In the genomic region with DNA sequence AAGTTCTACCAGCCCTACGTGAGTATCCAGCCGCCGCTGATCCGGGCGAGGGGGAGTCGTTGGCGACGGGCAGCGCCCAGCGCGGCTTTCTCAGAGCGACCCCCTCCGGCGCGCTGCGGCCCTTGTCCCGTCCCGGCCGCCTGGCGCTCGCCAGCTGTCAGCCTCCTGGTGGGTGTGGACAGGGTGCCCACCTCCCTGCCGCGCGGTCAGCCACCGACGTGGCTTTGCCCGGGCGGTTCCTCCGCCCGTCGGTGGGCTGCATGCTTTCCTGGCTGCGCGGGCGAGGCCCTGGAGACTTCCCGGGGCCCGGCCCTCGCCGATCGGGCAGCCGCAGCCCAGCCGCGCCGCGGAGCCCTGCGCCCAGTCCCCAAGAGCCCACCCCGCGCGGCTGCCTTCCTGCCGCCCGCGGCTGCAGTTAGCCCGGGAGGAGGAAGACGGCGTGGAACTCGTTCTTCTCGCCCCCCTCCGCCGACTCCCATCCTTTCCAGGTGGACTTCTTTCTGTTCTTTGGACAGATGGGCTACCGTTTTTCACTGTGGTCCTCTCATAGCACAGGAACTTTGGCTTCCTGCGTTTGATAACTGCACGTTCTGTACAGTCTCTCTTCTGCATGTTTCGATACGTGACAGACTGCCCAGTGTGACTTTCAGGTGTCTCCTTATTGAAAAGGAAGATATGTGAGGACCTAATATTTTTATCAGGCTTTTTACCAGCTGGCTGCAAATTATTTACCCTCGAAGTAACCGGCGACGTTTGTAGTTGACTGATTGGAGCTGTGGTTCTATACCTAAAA, we compare ENCODE assay signal across 8 cellular contexts. TPM values are rescaled to one million over a fixed set of nuclear protein-coding genes. Genes with fewer than 3 reads are reported as not detected.
DNase-seq lines count a peak whose midpoint lies in the region; ATAC-seq and TF ChIP-seq lines count a peak whose summit lies in the region.

No MANE protein-coding gene starts in this region.

- TF ChIP-seq CTCF in coronary artery (IDR thresholded peaks at IDR 0.05) (no peak), right lobe of liver (IDR thresholded peaks at IDR 0.05) (peak in 3 of 4 donors; percentile 9 to 28 (median 25))

- H3K9me3 Mint-ChIP-seq in IgD-negative memory B cell, result no peaks in the 10 kb centered on the region

- H3K9me3 ChIP-seq in right lobe of liver, result no peaks in the 10 kb centered on the region

- peaks cover 44 to 48% (median 46%) of the 10 kb centered on the region in 3 donors for H3K4me1 Mint-ChIP-seq in IgD-negative memory B cell

- H3K4me1 ChIP-seq in right lobe of liver, result peaks cover 0 to 45% (median 6%) of the 10 kb centered on the region in 4 donors

- H3K4me3 Mint-ChIP-seq in IgD-negative memory B cell, result peak overlapping the region; percentile 98 to 100 (median 99)

- intact Hi-C loops in right lobe of liver (cut with DNase I), result no loop called here

- peaks cover 0 to 3% (median 1%) of the 10 kb centered on the region in 4 donors for H3K36me3 ChIP-seq in right lobe of liver

- no peaks in the 10 kb centered on the region for H3K36me3 Mint-ChIP-seq in IgD-negative memory B cell

- peak; percentile 34 for ATAC-seq in GM21825 (IDR thresholded peaks at IDR 0.05; ENCODE audit: unreplicated experiment)
- peak; percentile 53 to 70 (median 56) for ATAC-seq in right lobe of liver

- DNase-seq in activated CD4-positive, alpha-beta T cell treated with anti-CD3 and anti-CD28 coated beads for 1 hour, result peak; percentile 14
- no peak for DNase-seq in activated CD4-positive, alpha-beta T cell treated with anti-CD3 and anti-CD28 coated beads, Interleukin-2, amount 50 U/mL, for 4 hours
- DNase-seq in SKM-1 (lab: John Stamatoyannopoulos, UW; ENCODE audit: unreplicated experiment), result peak; percentile 27
- no peak for DNase-seq in coronary artery (ENCODE audit: low spot score)
- no peak for DNase-seq in right lobe of liver
- peak in 18 of 49 donors; percentile 28 to 92 (median 68) for DNase-seq in substantia nigra (lab: John Stamatoyannopoulos, UW)

- peak overlapping the region; percentile 98 to 100 (median 98) for H3K27ac Mint-ChIP-seq in IgD-negative memory B cell

- WGBS in right lobe of liver (ENCODE audit: insufficient coverage, low coverage, low lambda C conversion rate, missing lambda C conversion rate), result 0% methylated on average over 16 of the region's 67 CpGs

- H3K27ac ChIP-seq in coronary artery (peak overlapping the region; percentile 89 to 93), right lobe of liver (peak overlapping the region; percentile 91 to 94 (median 93)), substantia nigra (ENCODE audit: low read depth, low read length, poor library complexity, severe bottlenecking) (peak overlapping the region; percentile 85)

- H3K4me3 ChIP-seq in coronary artery (peak overlapping the region; percentile 87), right lobe of liver (peak overlapping the region; percentile 79 to 91 (median 90))

- no peak for TF ChIP-seq POLR2A in right lobe of liver (IDR thresholded peaks at IDR 0.05)

- no peaks in the 10 kb centered on the region for H3K27me3 ChIP-seq in right lobe of liver

- no peaks in the 10 kb centered on the region for H3K27me3 Mint-ChIP-seq in IgD-negative memory B cell

RNA-seq across cellular contexts. Expression of a gene that starts 0.6 kb away (rescaled TPM):
- polyA plus RNA-seq in IgD-negative memory B cell, result 87.5 TPM
- 10 to 100 TPM; 27.8 to 51.0 (median 40.4) TPM for total RNA-seq in right lobe of liver

RNA-seq across cellular contexts. Expression of a gene that starts 0.9 kb away (rescaled TPM):
- polyA plus RNA-seq in IgD-negative memory B cell, result 112 TPM
- total RNA-seq in right lobe of liver, result 10 to 100 TPM; 18.4 to 32.4 (median 21.8) TPM

RNA-seq across cellular contexts. Expression of a gene that starts 25.8 kb away (rescaled TPM):
- polyA plus RNA-seq in IgD-negative memory B cell, result not detected
- total RNA-seq in right lobe of liver, result 100 to 1,000 TPM in 5 of 6 experiments, 10 to 100 TPM in 1; 98.9 to 260 (median 154) TPM

Comparison
In these comparisons a context has a peak if more than half of its experiments do, and no peak if none do; other contexts are left out.
1. DNase-seq: peak in activated CD4-positive, alpha-beta T cell treated with anti-CD3 and anti-CD28 coated beads for 1 hour (single experiment) and SKM-1 (single experiment); none in activated CD4-positive, alpha-beta T cell treated with anti-CD3 and anti-CD28 coated beads, Interleukin-2, amount 50 U/mL, for 4 hours (0 of 2), coronary artery (single experiment) and right lobe of liver (0 of 3).
2. Peak in every context shown above with its lines, with median percentiles within 50 percentile points of each other: H3K27ac ChIP-seq.